1 cellular context compared by ENCODE assay signal in the genomic region with DNA sequence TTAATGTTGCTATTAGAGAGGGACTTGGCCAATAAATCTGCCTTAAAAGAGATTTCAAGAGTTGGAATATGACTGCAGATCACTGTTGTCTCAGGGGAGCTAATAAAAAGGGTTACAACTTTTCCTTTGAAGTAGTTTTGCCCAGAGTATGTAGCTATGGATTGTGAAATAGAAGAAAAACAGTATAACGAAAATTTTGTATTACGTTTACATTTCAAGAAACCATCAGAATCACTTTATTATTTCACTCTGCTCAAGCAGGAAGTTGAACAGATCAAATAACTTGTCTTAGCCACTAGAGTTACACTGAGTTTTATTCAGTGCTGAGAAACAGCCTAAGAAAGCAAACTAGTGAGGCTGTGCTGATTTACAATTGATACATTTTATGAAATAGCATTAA.
TF ChIP-seq lines count a peak whose summit lies in the region.

No MANE protein-coding gene starts in this region.

TF ChIP-seq in GM12878, 131 proteins besides CTCF, POLR2A, EP300 and RAD21:
- TF ChIP-seq YBX1 (IDR thresholded peaks at IDR 0.05) (no peak), NR2C2 (IDR thresholded peaks at IDR 0.05; ENCODE audit: borderline replicate concordance, control insufficient read depth, insufficient read length, low read depth) (no peak), POLR2AphosphoS5 (IDR thresholded peaks at IDR 0.05; ENCODE audit: low read length) (no peak), MTA3 (IDR thresholded peaks at IDR 0.05; ENCODE audit: borderline replicate concordance, low read length) (no peak), HDAC2 (IDR thresholded peaks at IDR 0.05) (no peak), ZNF622 (IDR thresholded peaks at IDR 0.05) (no peak), BACH1 (IDR thresholded peaks at IDR 0.05; ENCODE audit: borderline replicate concordance) (no peak), POLR2AphosphoS2 (IDR thresholded peaks at IDR 0.05; ENCODE audit: low read depth, low read length) (no peak), ZZZ3 (IDR thresholded peaks at IDR 0.05; ENCODE audit: control insufficient read depth, insufficient read length, low read depth) (no peak), TCF12 (IDR thresholded peaks at IDR 0.05; ENCODE audit: low read depth, low read length) (no peak), STAT3 (IDR thresholded peaks at IDR 0.05; ENCODE audit: low read depth, low read length) (no peak), SIN3A (IDR thresholded peaks at IDR 0.05; ENCODE audit: low read depth, low read length) (no peak), GATAD2B (conservative IDR thresholded peaks at IDR 0.05; ENCODE audit: low read depth) (no peak), SUPT20H (IDR thresholded peaks at IDR 0.05; ENCODE audit: borderline replicate concordance, control insufficient read depth, low read depth, low read length) (no peak), SIX5 (IDR thresholded peaks at IDR 0.05; ENCODE audit: low read depth, low read length, severe bottlenecking) (no peak), RELA (IDR thresholded peaks at IDR 0.05; ENCODE audit: borderline replicate concordance, partially characterized antibody) (no peak)
- TF ChIP-seq, protein P1, sequence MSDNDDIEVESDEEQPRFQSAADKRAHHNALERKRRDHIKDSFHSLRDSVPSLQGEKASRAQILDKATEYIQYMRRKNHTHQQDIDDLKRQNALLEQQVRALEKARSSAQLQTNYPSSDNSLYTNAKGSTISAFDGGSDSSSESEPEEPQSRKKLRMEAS (IDR thresholded peaks at IDR 0.05; ENCODE audit: low read depth, low read length): no peak
- TF ChIP-seq, protein P2, sequence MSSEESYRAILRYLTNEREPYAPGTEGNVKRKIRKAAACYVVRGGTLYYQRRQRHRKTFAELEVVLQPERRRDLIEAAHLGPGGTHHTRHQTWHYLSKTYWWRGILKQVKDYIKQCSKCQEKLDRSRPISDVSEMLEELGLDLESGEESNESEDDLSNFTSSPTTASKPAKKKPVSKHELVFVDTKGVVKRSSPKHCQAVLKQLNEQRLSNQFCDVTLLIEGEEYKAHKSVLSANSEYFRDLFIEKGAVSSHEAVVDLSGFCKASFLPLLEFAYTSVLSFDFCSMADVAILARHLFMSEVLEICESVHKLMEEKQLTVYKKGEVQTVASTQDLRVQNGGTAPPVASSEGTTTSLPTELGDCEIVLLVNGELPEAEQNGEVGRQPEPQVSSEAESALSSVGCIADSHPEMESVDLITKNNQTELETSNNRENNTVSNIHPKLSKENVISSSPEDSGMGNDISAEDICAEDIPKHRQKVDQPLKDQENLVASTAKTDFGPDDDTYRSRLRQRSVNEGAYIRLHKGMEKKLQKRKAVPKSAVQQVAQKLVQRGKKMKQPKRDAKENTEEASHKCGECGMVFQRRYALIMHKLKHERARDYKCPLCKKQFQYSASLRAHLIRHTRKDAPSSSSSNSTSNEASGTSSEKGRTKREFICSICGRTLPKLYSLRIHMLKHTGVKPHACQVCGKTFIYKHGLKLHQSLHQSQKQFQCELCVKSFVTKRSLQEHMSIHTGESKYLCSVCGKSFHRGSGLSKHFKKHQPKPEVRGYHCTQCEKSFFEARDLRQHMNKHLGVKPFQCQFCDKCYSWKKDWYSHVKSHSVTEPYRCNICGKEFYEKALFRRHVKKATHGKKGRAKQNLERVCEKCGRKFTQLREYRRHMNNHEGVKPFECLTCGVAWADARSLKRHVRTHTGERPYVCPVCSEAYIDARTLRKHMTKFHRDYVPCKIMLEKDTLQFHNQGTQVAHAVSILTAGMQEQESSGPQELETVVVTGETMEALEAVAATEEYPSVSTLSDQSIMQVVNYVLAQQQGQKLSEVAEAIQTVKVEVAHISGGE (CRISPR knock-in tag; IDR thresholded peaks at IDR 0.05): no peak
- TF ChIP-seq, protein P3, sequence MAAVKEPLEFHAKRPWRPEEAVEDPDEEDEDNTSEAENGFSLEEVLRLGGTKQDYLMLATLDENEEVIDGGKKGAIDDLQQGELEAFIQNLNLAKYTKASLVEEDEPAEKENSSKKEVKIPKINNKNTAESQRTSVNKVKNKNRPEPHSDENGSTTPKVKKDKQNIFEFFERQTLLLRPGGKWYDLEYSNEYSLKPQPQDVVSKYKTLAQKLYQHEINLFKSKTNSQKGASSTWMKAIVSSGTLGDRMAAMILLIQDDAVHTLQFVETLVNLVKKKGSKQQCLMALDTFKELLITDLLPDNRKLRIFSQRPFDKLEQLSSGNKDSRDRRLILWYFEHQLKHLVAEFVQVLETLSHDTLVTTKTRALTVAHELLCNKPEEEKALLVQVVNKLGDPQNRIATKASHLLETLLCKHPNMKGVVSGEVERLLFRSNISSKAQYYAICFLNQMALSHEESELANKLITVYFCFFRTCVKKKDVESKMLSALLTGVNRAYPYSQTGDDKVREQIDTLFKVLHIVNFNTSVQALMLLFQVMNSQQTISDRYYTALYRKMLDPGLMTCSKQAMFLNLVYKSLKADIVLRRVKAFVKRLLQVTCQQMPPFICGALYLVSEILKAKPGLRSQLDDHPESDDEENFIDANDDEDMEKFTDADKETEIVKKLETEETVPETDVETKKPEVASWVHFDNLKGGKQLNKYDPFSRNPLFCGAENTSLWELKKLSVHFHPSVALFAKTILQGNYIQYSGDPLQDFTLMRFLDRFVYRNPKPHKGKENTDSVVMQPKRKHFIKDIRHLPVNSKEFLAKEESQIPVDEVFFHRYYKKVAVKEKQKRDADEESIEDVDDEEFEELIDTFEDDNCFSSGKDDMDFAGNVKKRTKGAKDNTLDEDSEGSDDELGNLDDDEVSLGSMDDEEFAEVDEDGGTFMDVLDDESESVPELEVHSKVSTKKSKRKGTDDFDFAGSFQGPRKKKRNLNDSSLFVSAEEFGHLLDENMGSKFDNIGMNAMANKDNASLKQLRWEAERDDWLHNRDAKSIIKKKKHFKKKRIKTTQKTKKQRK (IDR thresholded peaks at IDR 0.05; ENCODE audit: low read depth, low read length): no peak
